12 cellular contexts compared by ENCODE assay signal in the genomic region with DNA sequence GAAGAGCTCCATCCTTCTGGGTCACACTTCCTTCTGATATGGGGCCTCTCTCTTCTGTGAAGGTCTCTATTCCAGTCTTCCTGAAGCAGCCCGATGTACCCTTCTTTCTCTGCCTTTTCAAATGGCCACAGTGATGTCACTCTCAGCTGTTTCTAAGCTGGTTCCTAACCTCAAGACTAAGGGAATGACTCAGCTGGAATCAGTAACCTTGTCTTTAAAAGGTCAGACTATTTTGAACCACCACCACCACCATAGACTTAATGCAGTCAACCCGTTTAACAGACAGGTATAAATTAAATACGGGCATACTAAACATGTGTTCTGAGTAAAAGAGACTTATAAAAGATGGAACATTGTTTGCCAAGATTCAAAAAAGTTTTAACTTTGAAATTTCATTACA.
DNase-seq lines count a peak whose midpoint lies in the region; ATAC-seq and TF ChIP-seq lines count a peak whose summit lies in the region.
"Had no signal": no experiment of that assay in that cellular context is flagged by ENCODE, and none has a peak within 500 bp of the region (broad histone marks: within the 10 kb centered on the region; RNA-seq: fewer than 3 reads in every experiment).

No MANE protein-coding gene starts in this region.

- H3K36me3 Mint-ChIP-seq in activated T-cell treated with anti-CD3 and anti-CD28 coated beads, Interleukin-2, amount 50 U/mL, for 24 hours (ENCODE audit: low read depth): no peaks in the 10 kb centered on the region
- H3K36me3 Mint-ChIP-seq in stimulated activated naive B cell treated with anti-CD40 and anti-IgM and Interleukin-4, amounts not matched to agents 10 μg/mL and 1 μg/mL and 100 μg/mL, for 72 hours: peaks cover 4 to 30% of the 10 kb centered on the region in 2 donors
- no peaks in the 10 kb centered on the region for H3K36me3 Mint-ChIP-seq in CD14-positive monocyte

- no peak for TF ChIP-seq CTCF in NB4 (IDR thresholded peaks at IDR 0.05; ENCODE audit: low read depth, low read length)
- TF ChIP-seq CTCF in CD14-positive monocyte (IDR thresholded peaks at IDR 0.05): no peak

- no peak overlapping the region for H3K4me3 ChIP-seq in NB4 (ENCODE audit: low read depth, low read length)
- H3K4me3 ChIP-seq: sigmoid colon, thoracic aorta had no signal

- H3K27ac Mint-ChIP-seq in activated T-cell treated with anti-CD3 and anti-CD28 coated beads, Interleukin-2, amount 50 U/mL, for 24 hours: peak overlapping the region; percentile 60
- peak overlapping the region; percentile 77 for H3K27ac Mint-ChIP-seq in stimulated activated naive B cell treated with anti-CD40 and anti-IgM and Interleukin-4, amounts not matched to agents 10 μg/mL and 1 μg/mL and 100 μg/mL, for 72 hours
- H3K27ac Mint-ChIP-seq in CD14-positive monocyte: no peak overlapping the region
- H3K27ac Mint-ChIP-seq: activated B cell treated with CpG ODN at 0.5 μM for 24 hours had no signal

- no peak for TF ChIP-seq POLR2A in NB4 (IDR thresholded peaks at IDR 0.05; ENCODE audit: extremely low read depth, insufficient read length)

- peaks cover 17% of the 10 kb centered on the region for H3K4me1 Mint-ChIP-seq in activated T-cell treated with anti-CD3 and anti-CD28 coated beads, Interleukin-2, amount 50 U/mL, for 24 hours (ENCODE audit: low read depth)
- H3K4me1 Mint-ChIP-seq in stimulated activated naive B cell treated with anti-CD40 and anti-IgM and Interleukin-4, amounts not matched to agents 10 μg/mL and 1 μg/mL and 100 μg/mL, for 72 hours: peaks cover 22 to 32% of the 10 kb centered on the region in 2 donors
- H3K4me1 Mint-ChIP-seq in CD14-positive monocyte: peaks cover 14% of the 10 kb centered on the region

- intact Hi-C loops in CD14-positive monocyte (cut with micrococcal nuclease): no loop called here

- H3K4me3 Mint-ChIP-seq in activated T-cell treated with anti-CD3 and anti-CD28 coated beads, Interleukin-2, amount 50 U/mL, for 24 hours: no peak overlapping the region
- peak overlapping the region in 1 of 2 donors; percentile 58 for H3K4me3 Mint-ChIP-seq in stimulated activated naive B cell treated with anti-CD40 and anti-IgM and Interleukin-4, amounts not matched to agents 10 μg/mL and 1 μg/mL and 100 μg/mL, for 72 hours
- no peak overlapping the region for H3K4me3 Mint-ChIP-seq in CD14-positive monocyte
- H3K4me3 Mint-ChIP-seq: activated B cell treated with CpG ODN at 0.5 μM for 24 hours had no signal

- peak; percentile 90 for ATAC-seq in HG02642 (IDR thresholded peaks at IDR 0.05; ENCODE audit: poor library complexity, unreplicated experiment)
- peak; percentile 93 to 95 for ATAC-seq in stimulated activated naive B cell treated with anti-CD40 and anti-IgM and Interleukin-4, amounts not matched to agents 10 μg/mL and 1 μg/mL and 100 μg/mL, for 72 hours (replicated peaks)

- DNase-seq in activated T-cell treated with anti-CD3 and anti-CD28 coated beads, Interleukin-2, amount 50 U/mL, for 24 hours: no peak
- DNase-seq in activated T-cell treated with anti-CD3 and anti-CD28 coated beads, Interleukin-2, amount 50 U/mL, for 1 hour: no peak
- DNase-seq in NB4 (ENCODE audit: low read depth) (peak; percentile 26), NCI-H1694 treated with DMSO at 0.1 percent for 48 hours (lab: John Stamatoyannopoulos, UW) (no peak), CD14-positive monocyte (ENCODE audit: low spot score) (no peak), amniotic stem cell (lab: John Stamatoyannopoulos, UW) (no peak)
- peak; percentile 32 for DNase-seq in stimulated activated naive B cell treated with anti-CD40 and anti-IgM and Interleukin-4, amounts not matched to agents 10 μg/mL and 1 μg/mL and 100 μg/mL, for 72 hours
- DNase-seq: activated B cell treated with CpG ODN at 0.5 μM for 24 hours, NCI-H187 treated with DMSO at 0.1 percent for 48 hours, sigmoid colon had no signal

- H3K27me3 Mint-ChIP-seq in activated T-cell treated with anti-CD3 and anti-CD28 coated beads, Interleukin-2, amount 50 U/mL, for 24 hours: no peaks in the 10 kb centered on the region
- no peaks in the 10 kb centered on the region for H3K27me3 Mint-ChIP-seq in stimulated activated naive B cell treated with anti-CD40 and anti-IgM and Interleukin-4, amounts not matched to agents 10 μg/mL and 1 μg/mL and 100 μg/mL, for 72 hours
- peaks cover 0 to 2% (median 0%) of the 10 kb centered on the region in 3 donors for H3K27me3 Mint-ChIP-seq in CD14-positive monocyte (ENCODE audit: low read depth in 3 of 3)
- H3K27me3 Mint-ChIP-seq: activated B cell treated with CpG ODN at 0.5 μM for 24 hours had no signal

- H3K9me3 Mint-ChIP-seq in activated T-cell treated with anti-CD3 and anti-CD28 coated beads, Interleukin-2, amount 50 U/mL, for 24 hours: no peaks in the 10 kb centered on the region
- H3K9me3 Mint-ChIP-seq in stimulated activated naive B cell treated with anti-CD40 and anti-IgM and Interleukin-4, amounts not matched to agents 10 μg/mL and 1 μg/mL and 100 μg/mL, for 72 hours: no peaks in the 10 kb centered on the region
- H3K9me3 Mint-ChIP-seq in CD14-positive monocyte: peaks cover 0 to 2% (median 0%) of the 10 kb centered on the region in 7 donors
- H3K9me3 Mint-ChIP-seq: activated B cell treated with CpG ODN at 0.5 μM for 24 hours had no signal

Comparison
In these comparisons a context has a peak if more than half of its experiments do, and no peak if none do; other contexts are left out.
1. DNase-seq: peak in NB4 (single experiment) and stimulated activated naive B cell treated with anti-CD40 and anti-IgM and Interleukin-4, amounts not matched to agents 10 μg/mL and 1 μg/mL and 100 μg/mL, for 72 hours (single experiment); none in activated T-cell treated with anti-CD3 and anti-CD28 coated beads, Interleukin-2, amount 50 U/mL, for 24 hours (single experiment), activated T-cell treated with anti-CD3 and anti-CD28 coated beads, Interleukin-2, amount 50 U/mL, for 1 hour (single experiment), NCI-H1694 treated with DMSO at 0.1 percent for 48 hours (single experiment), CD14-positive monocyte (single experiment) and amniotic stem cell (single experiment).
2. H3K27ac Mint-ChIP-seq: peak in activated T-cell treated with anti-CD3 and anti-CD28 coated beads, Interleukin-2, amount 50 U/mL, for 24 hours (single experiment) and stimulated activated naive B cell treated with anti-CD40 and anti-IgM and Interleukin-4, amounts not matched to agents 10 μg/mL and 1 μg/mL and 100 μg/mL, for 72 hours (single experiment); none in CD14-positive monocyte (0 of 7).